23 cellular contexts compared by ENCODE assay signal in genomic region chr10:1227505-1228402, GRCh38.
DNase-seq lines count a peak whose midpoint lies in the region; ATAC-seq, FAIRE-seq and TF ChIP-seq lines count a peak whose summit lies in the region.
"Had no signal": no experiment of that assay in that cellular context is flagged by ENCODE, and none has a peak within 500 bp of the region (broad histone marks: within the 10 kb centered on the region; RNA-seq: fewer than 3 reads in every experiment).

No MANE protein-coding gene starts in this region.

- intact Hi-C loops in HCT116 (cut with micrococcal nuclease) (no loop called here), GM12878 (cut with micrococcal nuclease; ENCODE audit: unreplicated experiment) (no loop called here)

- H3K9me2 ChIP-seq in HCT116 (ENCODE audit: insufficient read depth) (no peaks in the 10 kb centered on the region), neural cell (ENCODE audit: insufficient read depth, low read length) (no peaks in the 10 kb centered on the region)

- ATAC-seq in HCT116 (no peak), GM12878 (no peak), GM18909 (IDR thresholded peaks at IDR 0.05; ENCODE audit: poor library complexity, unreplicated experiment) (no peak)
- ATAC-seq: effector memory CD8-positive, alpha-beta T cell; pancreas had no signal

- H3K4me1 ChIP-seq in BLaER1 (peaks cover 36% of the 10 kb centered on the region), HCT116 (ENCODE audit: control insufficient read depth in 1 of 2, insufficient read depth in 2 of 2, low read length in 2 of 2) (no peaks in the 10 kb centered on the region), GM12878 (ENCODE audit: control insufficient read depth, insufficient read depth, low read length) (no peaks in the 10 kb centered on the region)
- H3K4me1 ChIP-seq: pancreas, uterus had no signal

- no peak overlapping the region for H3K27ac ChIP-seq in BLaER1
- no peak overlapping the region for H3K27ac ChIP-seq in HCT116 (ENCODE audit: low read depth, low read length)
- H3K27ac ChIP-seq in GM12878 (ENCODE audit: control insufficient read depth, insufficient read depth): no peak overlapping the region
- no peak overlapping the region for H3K27ac ChIP-seq in neural cell (ENCODE audit: low read length)
- H3K27ac ChIP-seq: pancreas, uterus had no signal

- POLR2A ChIA-PET in HCT116 (lab: Charles Lee): no interaction called here
- POLR2A ChIA-PET in GM12878 (lab: Charles Lee): no interaction called here

- H3K79me2 ChIP-seq in HCT116 (ENCODE audit: insufficient read depth, low read length) (no peaks in the 10 kb centered on the region), GM12878 (ENCODE audit: control insufficient read depth, insufficient read depth, low read length) (no peaks in the 10 kb centered on the region), neural cell (replicated peaks; ENCODE audit: insufficient read depth, low read length) (no peaks in the 10 kb centered on the region)

- WGBS in GM12878 (ENCODE audit: insufficient coverage, insufficient replicate concordance, low lambda C conversion rate, missing lambda C conversion rate): 25% methylated on average over 9 of the region's 9 CpGs

- H3K9ac ChIP-seq in BLaER1: no peak overlapping the region
- H3K9ac ChIP-seq in HCT116 (ENCODE audit: low read length): no peak overlapping the region
- H3K9ac ChIP-seq in GM12878 (ENCODE audit: control insufficient read depth, insufficient read depth, low read length): no peak overlapping the region
- no peak overlapping the region for H3K9ac ChIP-seq in neural cell (ENCODE audit: low read length)

- H3K9me3 ChIP-seq in BLaER1 (no peaks in the 10 kb centered on the region), HCT116 (ENCODE audit: control insufficient read depth in 1 of 2, insufficient read depth in 1 of 2, low read depth in 1 of 2, low read length in 2 of 2) (no peaks in the 10 kb centered on the region), GM12878 (replicated peaks; ENCODE audit: control insufficient read depth, insufficient read depth, low read length) (no peaks in the 10 kb centered on the region), neural cell (ENCODE audit: low read length) (no peaks in the 10 kb centered on the region)
- H3K9me3 ChIP-seq: pancreas, uterus had no signal

- no peaks in the 10 kb centered on the region for H4K20me1 ChIP-seq in BLaER1
- no peaks in the 10 kb centered on the region for H4K20me1 ChIP-seq in HCT116 (ENCODE audit: insufficient read depth)
- no peaks in the 10 kb centered on the region for H4K20me1 ChIP-seq in GM12878 (ENCODE audit: control insufficient read depth, insufficient read depth)
- no peaks in the 10 kb centered on the region for H4K20me1 ChIP-seq in neural cell (ENCODE audit: insufficient read depth)

- H3K4me2 ChIP-seq in BLaER1: peak overlapping the region; percentile 54
- H3K4me2 ChIP-seq in HCT116 (ENCODE audit: low read length): no peak overlapping the region
- no peak overlapping the region for H3K4me2 ChIP-seq in GM12878 (ENCODE audit: control insufficient read depth, insufficient read depth)
- no peak overlapping the region for H3K4me2 ChIP-seq in neural cell (ENCODE audit: low read length)

- H3K36me3 ChIP-seq in BLaER1 (no peaks in the 10 kb centered on the region), HCT116 (ENCODE audit: control insufficient read depth in 1 of 2, insufficient read depth in 2 of 2, low read length in 2 of 2) (no peaks in the 10 kb centered on the region), GM12878 (ENCODE audit: control insufficient read depth in 2 of 2, insufficient read depth in 2 of 2, low read length in 1 of 2) (no peaks in the 10 kb centered on the region), neural cell (ENCODE audit: insufficient read depth, low read length) (no peaks in the 10 kb centered on the region)
- H3K36me3 ChIP-seq: pancreas, uterus had no signal

- H3K27me3 ChIP-seq in BLaER1 (no peaks in the 10 kb centered on the region), HCT116 (ENCODE audit: insufficient read depth, low read length) (peaks cover 20% of the 10 kb centered on the region), GM12878 (replicated peaks in 1 of 2; ENCODE audit: control insufficient read depth in 2 of 2, insufficient read depth in 2 of 2, low read length in 1 of 2) (no peaks in the 10 kb centered on the region), neural cell (ENCODE audit: insufficient read depth, low read depth, low read length) (no peaks in the 10 kb centered on the region)
- H3K27me3 ChIP-seq: pancreas, uterus had no signal

- no TSS peak for BruUV-seq in HCT116 (replicated peaks; lab: Mats Ljungman, UMichigan)
- no TSS peak for BruUV-seq in GM12878 (replicated peaks; lab: Mats Ljungman, UMichigan)

- SMC1A ChIA-PET in GM12878 (lab: Charles Lee; ENCODE audit: uncharacterized antibody, unreplicated experiment): no interaction called here

- TF ChIP-seq CTCF in HCT116 (IDR thresholded peaks at IDR 0.05 in 2 of 3, conservative IDR thresholded peaks at IDR 0.05 in 1 of 3; ENCODE audit: borderline replicate concordance in 1 of 3, insufficient read depth in 1 of 3, low read depth in 2 of 3, low read length in 2 of 3) (no peak), GM12878 (IDR thresholded peaks at IDR 0.05 in 2 of 3, conservative IDR thresholded peaks at IDR 0.05 in 1 of 3; ENCODE audit: control insufficient read depth in 2 of 3, extremely low read depth in 1 of 3, insufficient read depth in 1 of 3, low read depth in 3 of 3, low read length in 3 of 3) (no peak), neural cell (IDR thresholded peaks at IDR 0.05; ENCODE audit: poor library complexity, severe bottlenecking) (peak; percentile 39)

- DNase-seq in HCT116 (ENCODE audit: low read depth, low spot score) (no peak), GM12878 (ENCODE audit: low read depth, low spot score) (no peak), NCI-H2196 (lab: John Stamatoyannopoulos, UW; ENCODE audit: unreplicated experiment) (no peak)
- DNase-seq in activated CD8-positive, alpha-beta memory T cell treated with anti-CD3 and anti-CD28 coated beads for 24 hours: no peak
- DNase-seq in stimulated activated CD4-positive, alpha-beta T cell treated with anti-CD3 and anti-CD28 coated beads, Interleukin-4, amount 100 ng/mL, for 1 hour: no peak
- DNase-seq: activated B cell treated with CpG ODN at 0.5 μM for 24 hours; activated CD4-positive, alpha-beta T cell treated with anti-CD3 and anti-CD28 coated beads, Interleukin-2, amount 50 U/mL, for 48 hours; activated effector memory CD4-positive, alpha-beta T cell treated with Interleukin-2 at 50 U/mL for 16 hours; CD4-positive, alpha-beta T cell; DMS79; effector memory CD8-positive, alpha-beta T cell; kidney glomerular epithelial cell; NCI-H1417; NCI-H510A treated with DMSO at 0.1 percent for 48 hours; substantia nigra; T-helper 9 cell; uterus had no signal

- H3F3A ChIP-seq in neural cell (ENCODE audit: insufficient read depth, low read length, poor library complexity, severe bottlenecking): no peaks in the 10 kb centered on the region

- CTCF ChIA-PET in HCT116 (lab: Charles Lee): no interaction called here
- CTCF ChIA-PET in GM12878 (lab: Yijun Ruan, JAX): no interaction called here

- H3K4me3 ChIP-seq in BLaER1 (no peak overlapping the region), HCT116 (replicated peaks in 1 of 2; ENCODE audit: low read depth in 1 of 2, low read length in 2 of 2) (no peak overlapping the region), GM12878 (no peak overlapping the region), neural cell (ENCODE audit: low read length) (no peak overlapping the region)
- H3K4me3 ChIP-seq: pancreas, uterus had no signal

- FAIRE-seq in GM12878 (lab: Jason Lieb, UNC): no peak
- FAIRE-seq: colon, GM12891, pancreas had no signal

- TF ChIP-seq EP300 in GM12878 (IDR thresholded peaks at IDR 0.05; ENCODE audit: borderline replicate concordance in 1 of 2, control insufficient read depth in 1 of 2, low read depth in 2 of 2, low read length in 2 of 2) (no peak), neural cell (conservative IDR thresholded peaks at IDR 0.05; ENCODE audit: poor library complexity, severe bottlenecking) (no peak)

- RAD21 ChIA-PET in HCT116 (lab: Charles Lee; ENCODE audit: low non-redundant PET in 1 of 2, low total read pairs in 2 of 2, uncharacterized antibody in 2 of 2, unreplicated experiment in 2 of 2): no interaction called here
- RAD21 ChIA-PET in GM12878 (lab: Charles Lee; ENCODE audit: unreplicated experiment): no interaction called here

- TF ChIP-seq POLR2A in HCT116 (IDR thresholded peaks at IDR 0.05; ENCODE audit: borderline replicate concordance, extremely low read depth, insufficient read depth, insufficient read length) (no peak), GM12878 (IDR thresholded peaks at IDR 0.05; ENCODE audit: low read depth, low read length) (no peak)

- H2AFZ ChIP-seq in HCT116 (ENCODE audit: low read depth, low read length, poor library complexity, severe bottlenecking) (no peak overlapping the region), GM12878 (ENCODE audit: control insufficient read depth, low read depth, low read length) (no peak overlapping the region), neural cell (ENCODE audit: low read depth, low read length) (no peak overlapping the region)

- in situ Hi-C loops in GM12878 (cut with MboI): no loop called here

- TF ChIP-seq RAD21 in HCT116 (IDR thresholded peaks at IDR 0.05; ENCODE audit: low read depth) (peak; percentile 17; the same call in 1 of the 2 replicates), GM12878 (IDR thresholded peaks at IDR 0.05; ENCODE audit: insufficient read depth, low read depth, low read length) (0 out of 2 replicates have a peak, but pooled peaks have one; percentile 27), neural cell (conservative IDR thresholded peaks at IDR 0.05) (peak; percentile 48)

TF ChIP-seq in HCT116, 20 proteins besides CTCF, POLR2A, EP300 and RAD21 (continues in another document):
- TF ChIP-seq EZH2phosphoT487 (IDR thresholded peaks at IDR 0.05; ENCODE audit: borderline replicate concordance): no peak
- TF ChIP-seq ZFX (IDR thresholded peaks at IDR 0.05): no peak
- no peak for TF ChIP-seq CBX3 (IDR thresholded peaks at IDR 0.05; ENCODE audit: low read depth)
- no peak for TF ChIP-seq FOSL1 (IDR thresholded peaks at IDR 0.05; ENCODE audit: low read depth)
- no peak for TF ChIP-seq ZNF274 (IDR thresholded peaks at IDR 0.05; ENCODE audit: low read depth, low read length)

TF ChIP-seq in GM12878, 131 proteins besides CTCF, POLR2A, EP300 and RAD21:
- TF ChIP-seq IKZF2 (IDR thresholded peaks at IDR 0.05) (no peak), ATF7 (IDR thresholded peaks at IDR 0.05; ENCODE audit: low read depth) (0 out of 2 replicates have a peak, but pooled peaks have one; percentile 28)

TF ChIP-seq in neural cell, 6 proteins besides CTCF, POLR2A, EP300 and RAD21 (continues in another document):
- TF ChIP-seq MXI1 (conservative IDR thresholded peaks at IDR 0.05; ENCODE audit: poor library complexity, severe bottlenecking) (no peak), POLR2AphosphoS5 (IDR thresholded peaks at IDR 0.05) (no peak)
